Comparison of ENCODE assay signal across 9 cellular contexts in the genomic region with DNA sequence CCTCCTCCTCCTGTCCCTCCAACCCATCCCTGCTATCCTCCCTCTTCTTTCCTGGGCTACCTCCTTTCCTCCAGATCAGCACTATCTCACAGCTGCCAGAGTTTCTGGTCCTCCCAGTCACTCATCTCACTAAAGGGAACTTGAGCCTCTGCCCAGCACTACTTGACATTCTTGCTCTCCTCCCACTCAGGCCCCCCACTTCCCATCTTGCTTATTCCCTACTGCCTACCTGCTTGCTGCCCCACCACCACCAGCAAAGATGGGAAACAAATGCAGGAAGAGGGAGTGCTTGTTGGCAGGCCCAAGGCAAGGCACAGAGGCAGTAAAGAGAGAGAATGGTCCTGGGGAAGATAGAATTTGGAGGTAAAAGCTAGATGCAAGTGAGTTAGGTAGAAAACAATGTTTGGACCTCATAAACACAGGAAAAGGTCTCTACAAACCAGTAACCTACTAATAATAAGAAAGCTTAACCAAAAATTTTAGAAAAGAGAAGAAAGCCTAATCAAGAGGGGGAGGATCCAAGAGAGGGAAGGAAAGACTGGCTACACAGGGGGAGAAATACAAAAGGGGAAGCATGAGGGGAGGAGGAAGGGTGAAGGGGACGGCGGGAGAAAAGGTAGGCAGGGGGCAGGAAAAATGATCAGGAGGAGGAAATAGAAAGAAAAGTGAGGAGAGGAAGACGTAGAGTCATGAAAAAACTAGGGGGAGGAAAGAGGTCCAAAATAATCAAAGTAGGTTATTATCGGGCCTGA.
DNase-seq lines count a peak whose midpoint lies in the region; ATAC-seq and TF ChIP-seq lines count a peak whose summit lies in the region.
"Had no signal": no experiment of that assay in that cellular context is flagged by ENCODE, and none has a peak within 500 bp of the region (broad histone marks: within the 10 kb centered on the region; RNA-seq: fewer than 3 reads in every experiment).

No MANE protein-coding gene starts in this region.

- CTCF ChIA-PET in activated B cell treated with CpG ODN at 0.5 μM for 24 hours (lab: Charles Lee) = no interaction called here

- peaks cover 1% of the 10 kb centered on the region for H3K36me3 Mint-ChIP-seq in activated B cell treated with CpG ODN at 0.5 μM for 24 hours (ENCODE audit: low read depth)

- intact Hi-C loops in activated B cell treated with CpG ODN at 0.5 μM for 24 hours (cut with micrococcal nuclease) = loop anchor here (5.0 kb wide), 2 partner anchors 137 to 548 kb away; a partner anchor contains a TSS

- H3K18ac ChIP-seq in mesenchymal stem cell (ENCODE audit: low read depth in 1 of 2, low read length in 2 of 2) = peak overlapping the region in 1 of 2 experiments; percentile 13

- no peak overlapping the region for H2AFZ ChIP-seq in mesenchymal stem cell (ENCODE audit: low read depth, low read length)

- no peak overlapping the region for H2BK120ac ChIP-seq in mesenchymal stem cell (ENCODE audit: low read depth, low read length)

- peaks cover 25% of the 10 kb centered on the region for H3K79me1 ChIP-seq in mesenchymal stem cell (replicated peaks; ENCODE audit: low read length, poor library complexity, severe bottlenecking)

- no peak overlapping the region for H2AK5ac ChIP-seq in mesenchymal stem cell (ENCODE audit: low read length, severe bottlenecking)

- H3K4me3 ChIP-seq in GM12864 (ENCODE audit: low read depth, low read length) (peak overlapping the region; percentile 65), mesenchymal stem cell (ENCODE audit: insufficient read depth in 1 of 2, low read depth in 1 of 2, low read length in 2 of 2) (peak overlapping the region in 1 of 2 experiments; percentile 84)

- peak overlapping the region; percentile 30 for H3K4me3 Mint-ChIP-seq in activated B cell treated with CpG ODN at 0.5 μM for 24 hours

- peaks cover 23% of the 10 kb centered on the region for H3K4me1 Mint-ChIP-seq in activated B cell treated with CpG ODN at 0.5 μM for 24 hours

- TF ChIP-seq CTCF in GM12864 (IDR thresholded peaks at IDR 0.05; ENCODE audit: low read depth, low read length, missing control alignments) = no peak
- TF ChIP-seq CTCF in activated B cell treated with CpG ODN at 0.5 μM for 24 hours (IDR thresholded peaks at IDR 0.05) = no peak

- no peaks in the 10 kb centered on the region for H3K36me3 ChIP-seq in mesenchymal stem cell (ENCODE audit: control insufficient read depth in 1 of 2, insufficient read depth in 2 of 2, low read depth in 1 of 2, low read length in 2 of 2)
- H3K36me3 ChIP-seq: SJSA1 had no signal

- H2BK15ac ChIP-seq in mesenchymal stem cell (ENCODE audit: low read depth, poor library complexity, severe bottlenecking) = no peak overlapping the region

- peak overlapping the region; percentile 90 for H3K9ac ChIP-seq in mesenchymal stem cell (ENCODE audit: low read length)

- no peak overlapping the region for H4K8ac ChIP-seq in mesenchymal stem cell (ENCODE audit: low read length)

- no peak overlapping the region for H4K91ac ChIP-seq in mesenchymal stem cell (ENCODE audit: low read length)

- no peak overlapping the region for H3K23ac ChIP-seq in mesenchymal stem cell (ENCODE audit: low read length in 2 of 2)

- no peak overlapping the region for H2BK12ac ChIP-seq in mesenchymal stem cell (ENCODE audit: low read length in 2 of 2)

- H3K27ac ChIP-seq in mesenchymal stem cell (ENCODE audit: low read length, poor library complexity, severe bottlenecking) = no peak overlapping the region
- H3K27ac ChIP-seq: SJSA1 had no signal

- POLR2A ChIA-PET in activated B cell treated with CpG ODN at 0.5 μM for 24 hours (lab: Charles Lee) = no interaction called here

- H3K14ac ChIP-seq in mesenchymal stem cell (ENCODE audit: low read length in 2 of 2) = no peak overlapping the region

- WGBS in mesenchymal stem cell = 86% methylated on average over 4 of the region's 4 CpGs

- H3K27ac Mint-ChIP-seq in activated B cell treated with CpG ODN at 0.5 μM for 24 hours = no peak overlapping the region

- no peak overlapping the region for H2BK5ac ChIP-seq in mesenchymal stem cell (ENCODE audit: low read depth, low read length, poor library complexity, severe bottlenecking)

- no peaks in the 10 kb centered on the region for H3K27me3 ChIP-seq in mesenchymal stem cell (ENCODE audit: control insufficient read depth in 1 of 2, insufficient read depth in 1 of 2, low read length in 2 of 2)
- H3K27me3 ChIP-seq: SJSA1 had no signal

- no peak overlapping the region for H3K4ac ChIP-seq in mesenchymal stem cell (ENCODE audit: low read depth in 1 of 2, low read length in 2 of 2)

- no peaks in the 10 kb centered on the region for H3K27me3 Mint-ChIP-seq in activated B cell treated with CpG ODN at 0.5 μM for 24 hours

- ATAC-seq in activated B cell treated with CpG ODN at 0.5 μM for 24 hours (ENCODE audit: low read depth) (no peak), GM21360 (IDR thresholded peaks at IDR 0.05; ENCODE audit: unreplicated experiment) (no peak)

- H3K4me1 ChIP-seq in mesenchymal stem cell (ENCODE audit: control insufficient read depth, insufficient read depth, low read depth, low read length) = peaks cover 4% of the 10 kb centered on the region

- no peaks in the 10 kb centered on the region for H3K9me3 ChIP-seq in mesenchymal stem cell (ENCODE audit: control insufficient read depth, low read length)
- H3K9me3 ChIP-seq: SJSA1 had no signal

- H3K9me3 Mint-ChIP-seq in activated B cell treated with CpG ODN at 0.5 μM for 24 hours = no peaks in the 10 kb centered on the region

- no peak overlapping the region for H3K4me2 ChIP-seq in mesenchymal stem cell (ENCODE audit: low read length, poor library complexity, severe bottlenecking)

- peak; percentile 15 to 26 for DNase-seq in AML-193 (lab: John Stamatoyannopoulos, UW)
- no peak for DNase-seq in GM12864 (ENCODE audit: low read depth)
- no peak for DNase-seq in activated B cell treated with CpG ODN at 0.5 μM for 24 hours
- no peak for DNase-seq in mesenchymal stem cell
- no peak for DNase-seq in NCI-H526 (lab: John Stamatoyannopoulos, UW)
- DNase-seq in activated effector memory CD4-positive, alpha-beta T cell treated with anti-CD3 and anti-CD28 coated beads, Interleukin-2, amount 50 U/mL, for 16 hours = no peak
- DNase-seq in central memory CD4-positive, alpha-beta T cell = no peak

Comparison
In these comparisons a context has a peak if more than half of its experiments do, and no peak if none do; other contexts are left out.
1. DNase-seq: peak in AML-193 (2 of 2); none in GM12864 (single experiment), activated B cell treated with CpG ODN at 0.5 μM for 24 hours (single experiment), mesenchymal stem cell (single experiment), NCI-H526 (0 of 2), activated effector memory CD4-positive, alpha-beta T cell treated with anti-CD3 and anti-CD28 coated beads, Interleukin-2, amount 50 U/mL, for 16 hours (single experiment) and central memory CD4-positive, alpha-beta T cell (single experiment).